ENCODE assay signal across 21 cellular contexts in genomic region chr1:190296453-190296852, GRCh38.
DNase-seq lines count a peak whose midpoint lies in the region; ATAC-seq, FAIRE-seq and TF ChIP-seq lines count a peak whose summit lies in the region.
"Had no signal": no experiment of that assay in that cellular context is flagged by ENCODE, and none has a peak within 500 bp of the region (broad histone marks: within the 10 kb centered on the region; RNA-seq: fewer than 3 reads in every experiment).

No MANE protein-coding gene starts in this region.

- no peak for DNase-seq in D721Med (ENCODE audit: insufficient read length, low spot score)
- no peak for DNase-seq in GM12878 (ENCODE audit: low read depth, low spot score)
- peak; percentile 34 for DNase-seq in fibroblast of peridontal ligament (ENCODE audit: extremely low read depth)
- DNase-seq in sigmoid colon, result no peak
- no peak for DNase-seq in activated CD4-positive, alpha-beta T cell treated with anti-CD3 and anti-CD28 coated beads, Interleukin-2, amount 10 ng/mL, durations not matched to agents 7 days and 5 days
- DNase-seq in SHP77 (lab: John Stamatoyannopoulos, UW), result no peak
- DNase-seq: 8988T; ACHN; BE2C; C1 segment of cervical spinal cord; CD4-positive, alpha-beta memory T cell; CD4-positive, CD25-positive, alpha-beta regulatory T cell; CD8-positive, alpha-beta memory T cell; COR-L47; DMS79 treated with DMSO at 0.1 percent for 48 hours; GF-D8 had no signal

- H3K27ac Mint-ChIP-seq in activated CD4-positive, alpha-beta T cell treated with anti-CD3 and anti-CD28 coated beads, Interleukin-2, amount 10 ng/mL, durations not matched to agents 7 days and 5 days, result no peak overlapping the region
- H3K27ac Mint-ChIP-seq: CD14-positive monocyte; CD4-positive, alpha-beta memory T cell; CD4-positive, CD25-positive, alpha-beta regulatory T cell; CD8-positive, alpha-beta memory T cell had no signal

- TF ChIP-seq EP300 in GM12878 (IDR thresholded peaks at IDR 0.05; ENCODE audit: borderline replicate concordance in 1 of 2, control insufficient read depth in 1 of 2, low read depth in 2 of 2, low read length in 2 of 2) (no peak), sigmoid colon (IDR thresholded peaks at IDR 0.05) (no peak)

- H3K4me1 ChIP-seq in HEK293 (ENCODE audit: control insufficient read depth, insufficient read depth, low read length) (no peaks in the 10 kb centered on the region), GM12878 (ENCODE audit: control insufficient read depth, insufficient read depth, low read length) (no peaks in the 10 kb centered on the region), sigmoid colon (no peaks in the 10 kb centered on the region)
- H3K4me1 ChIP-seq: BE2C, BLaER1 had no signal

- H3K36me3 ChIP-seq in HEK293 (ENCODE audit: control insufficient read depth in 2 of 2, insufficient read depth in 1 of 2, low read length in 2 of 2) (no peaks in the 10 kb centered on the region), GM12878 (ENCODE audit: control insufficient read depth in 2 of 2, insufficient read depth in 2 of 2, low read length in 1 of 2) (no peaks in the 10 kb centered on the region), sigmoid colon (no peaks in the 10 kb centered on the region)
- H3K36me3 ChIP-seq: BE2C, BLaER1 had no signal

- H4K20me1 ChIP-seq in GM12878 (ENCODE audit: control insufficient read depth, insufficient read depth), result no peaks in the 10 kb centered on the region
- H4K20me1 ChIP-seq: BLaER1 had no signal

- no peaks in the 10 kb centered on the region for H3K4me1 Mint-ChIP-seq in activated CD4-positive, alpha-beta T cell treated with anti-CD3 and anti-CD28 coated beads, Interleukin-2, amount 10 ng/mL, durations not matched to agents 7 days and 5 days
- H3K4me1 Mint-ChIP-seq: CD14-positive monocyte; CD4-positive, alpha-beta memory T cell; CD4-positive, CD25-positive, alpha-beta regulatory T cell; CD8-positive, alpha-beta memory T cell had no signal

- SMC1A ChIA-PET in GM12878 (lab: Charles Lee; ENCODE audit: uncharacterized antibody, unreplicated experiment), result no interaction called here

- ATAC-seq in GM12878, result no peak

- WGBS in GM12878 (ENCODE audit: insufficient coverage, insufficient replicate concordance, low lambda C conversion rate, missing lambda C conversion rate), result 21% methylated on average over 2 of the region's 2 CpGs
- WGBS in sigmoid colon, 2 donors, result 45 to 93% methylated on average over 2 of the region's 2 CpGs

- POLR2A ChIA-PET in HEK293 (lab: Yijun Ruan, JAX), result no interaction called here
- POLR2A ChIA-PET in GM12878 (lab: Charles Lee), result no interaction called here
- POLR2A ChIA-PET in activated CD4-positive, alpha-beta T cell treated with anti-CD3 and anti-CD28 coated beads, Interleukin-2, amount 10 ng/mL, durations not matched to agents 7 days and 5 days (lab: Charles Lee), result no interaction called here

- H3K27me3 ChIP-seq in GM12878 (replicated peaks in 1 of 2; ENCODE audit: control insufficient read depth in 2 of 2, insufficient read depth in 2 of 2, low read length in 1 of 2) (no peaks in the 10 kb centered on the region), sigmoid colon (no peaks in the 10 kb centered on the region)
- H3K27me3 ChIP-seq: BE2C, BLaER1 had no signal

- peaks cover 6% of the 10 kb centered on the region for H3K9me3 Mint-ChIP-seq in activated CD4-positive, alpha-beta T cell treated with anti-CD3 and anti-CD28 coated beads, Interleukin-2, amount 10 ng/mL, durations not matched to agents 7 days and 5 days

- H2AFZ ChIP-seq in GM12878 (ENCODE audit: control insufficient read depth, low read depth, low read length), result no peak overlapping the region

- H3K4me3 ChIP-seq in HEK293 (ENCODE audit: low read depth, low read length), result no peak overlapping the region
- H3K4me3 ChIP-seq in GM12878, result no peak overlapping the region
- no peak overlapping the region for H3K4me3 ChIP-seq in sigmoid colon
- H3K4me3 ChIP-seq: BLaER1 had no signal

- H3K9me3 ChIP-seq in HEK293 (ENCODE audit: control insufficient read depth, insufficient read depth, low read depth, low read length), result no peaks in the 10 kb centered on the region
- H3K9me3 ChIP-seq in GM12878 (replicated peaks; ENCODE audit: control insufficient read depth, insufficient read depth, low read length), result no peaks in the 10 kb centered on the region
- no peaks in the 10 kb centered on the region for H3K9me3 ChIP-seq in sigmoid colon
- H3K9me3 ChIP-seq: BE2C, BLaER1 had no signal

- no peak for TF ChIP-seq RAD21 in GM12878 (IDR thresholded peaks at IDR 0.05; ENCODE audit: insufficient read depth, low read depth, low read length)

- H3K79me2 ChIP-seq in GM12878 (ENCODE audit: control insufficient read depth, insufficient read depth, low read length), result no peaks in the 10 kb centered on the region

- no peak overlapping the region for H3K4me2 ChIP-seq in GM12878 (ENCODE audit: control insufficient read depth, insufficient read depth)
- H3K4me2 ChIP-seq: BLaER1 had no signal

- RAD21 ChIA-PET in GM12878 (lab: Charles Lee; ENCODE audit: unreplicated experiment), result no interaction called here

- H3K4me3 Mint-ChIP-seq in activated CD4-positive, alpha-beta T cell treated with anti-CD3 and anti-CD28 coated beads, Interleukin-2, amount 10 ng/mL, durations not matched to agents 7 days and 5 days, result no peak overlapping the region
- H3K4me3 Mint-ChIP-seq: CD14-positive monocyte; CD4-positive, alpha-beta memory T cell; CD4-positive, CD25-positive, alpha-beta regulatory T cell; CD8-positive, alpha-beta memory T cell had no signal

- no peaks in the 10 kb centered on the region for H3K27me3 Mint-ChIP-seq in activated CD4-positive, alpha-beta T cell treated with anti-CD3 and anti-CD28 coated beads, Interleukin-2, amount 10 ng/mL, durations not matched to agents 7 days and 5 days
- H3K27me3 Mint-ChIP-seq: CD4-positive, alpha-beta memory T cell; CD4-positive, CD25-positive, alpha-beta regulatory T cell; CD8-positive, alpha-beta memory T cell had no signal

- H3K9ac ChIP-seq in GM12878 (ENCODE audit: control insufficient read depth, insufficient read depth, low read length), result no peak overlapping the region
- H3K9ac ChIP-seq: BLaER1 had no signal

- TF ChIP-seq CTCF in D721Med (IDR thresholded peaks at IDR 0.05; ENCODE audit: insufficient read depth, missing control alignments), result no peak
- TF ChIP-seq CTCF in HEK293 (tag by site-specific recombination; IDR thresholded peaks at IDR 0.05), result no peak
- TF ChIP-seq CTCF in GM12878 (IDR thresholded peaks at IDR 0.05 in 2 of 3, conservative IDR thresholded peaks at IDR 0.05 in 1 of 3; ENCODE audit: control insufficient read depth in 2 of 3, extremely low read depth in 1 of 3, insufficient read depth in 1 of 3, low read depth in 3 of 3, low read length in 3 of 3), result no peak
- TF ChIP-seq CTCF in sigmoid colon (IDR thresholded peaks at IDR 0.05), result no peak

- FAIRE-seq in D721Med (lab: Jason Lieb, UNC) (peak; percentile 41), GM12878 (lab: Jason Lieb, UNC) (no peak)
- FAIRE-seq: GM12892, GM18507 had no signal

- H3K36me3 Mint-ChIP-seq in activated CD4-positive, alpha-beta T cell treated with anti-CD3 and anti-CD28 coated beads, Interleukin-2, amount 10 ng/mL, durations not matched to agents 7 days and 5 days (ENCODE audit: low read depth), result no peaks in the 10 kb centered on the region
- H3K36me3 Mint-ChIP-seq: CD14-positive monocyte; CD4-positive, alpha-beta memory T cell; CD4-positive, CD25-positive, alpha-beta regulatory T cell; CD8-positive, alpha-beta memory T cell had no signal

- intact Hi-C loops in GM12878 (cut with micrococcal nuclease; ENCODE audit: unreplicated experiment), result no loop called here
- intact Hi-C loops in sigmoid colon (cut with DNase I), result no loop called here

- BruUV-seq in GM12878 (replicated peaks; lab: Mats Ljungman, UMichigan), result no TSS peak

- TF ChIP-seq POLR2A in GM12878 (IDR thresholded peaks at IDR 0.05; ENCODE audit: low read depth, low read length) (no peak), sigmoid colon (IDR thresholded peaks at IDR 0.05) (no peak)

- in situ Hi-C loops in GM12878 (cut with MboI), result no loop called here

- H3K27ac ChIP-seq in HEK293 (ENCODE audit: extremely low read depth, low read depth, low read length) (no peak overlapping the region), GM12878 (ENCODE audit: control insufficient read depth, insufficient read depth) (no peak overlapping the region), sigmoid colon (no peak overlapping the region)
- H3K27ac ChIP-seq: BLaER1 had no signal

- CTCF ChIA-PET in HEK293 (lab: Yijun Ruan, JAX) (no interaction called here), GM12878 (lab: Yijun Ruan, JAX) (no interaction called here)
- CTCF ChIA-PET in activated CD4-positive, alpha-beta T cell treated with anti-CD3 and anti-CD28 coated beads, Interleukin-2, amount 10 ng/mL, durations not matched to agents 7 days and 5 days (lab: Charles Lee), result no interaction called here

TF ChIP-seq in HEK293, 187 proteins besides CTCF, POLR2A, EP300 and RAD21 (continues in another document):
- TF ChIP-seq ZNF16 (tag by site-specific recombination; IDR thresholded peaks at IDR 0.05; ENCODE audit: low read depth), result no peak
- no peak for TF ChIP-seq IKZF3 (tag by site-specific recombination; IDR thresholded peaks at IDR 0.05)

TF ChIP-seq in GM12878, 131 proteins besides CTCF, POLR2A, EP300 and RAD21:
- TF ChIP-seq ATF7 (IDR thresholded peaks at IDR 0.05; ENCODE audit: low read depth) (peak; percentile 47), KLF5 (IDR thresholded peaks at IDR 0.05; ENCODE audit: partially characterized antibody) (no peak)
